In genomic region chrX:125505207-125505606, GRCh38 we compare ENCODE assay signal across 22 cellular contexts.
"Had no signal": no experiment of that assay in that cellular context is flagged by ENCODE, and none has a peak within 500 bp of the region (broad histone marks: within the 10 kb centered on the region; RNA-seq: fewer than 3 reads in every experiment).

No MANE protein-coding gene starts in this region.

- H3K36me3 ChIP-seq: esophagus muscularis mucosa, pancreas, suprapubic skin, tibial artery, upper lobe of left lung, uterus had no signal

- H3K27ac ChIP-seq: dorsolateral prefrontal cortex, esophagus muscularis mucosa, hepatocyte, pancreas, suprapubic skin, tibial artery, upper lobe of left lung, uterus had no signal

- H3K27me3 ChIP-seq: esophagus muscularis mucosa, hepatocyte, pancreas, suprapubic skin, tibial artery, upper lobe of left lung, uterus had no signal

- H3K27ac Mint-ChIP-seq: natural killer cell treated with Interleukin-12 subunit alpha and Interleukin-12 subunit beta and Interleukin-15 and Interleukin-18, amount 100 ng/mL, for 72 hours; progenitor cell of endocrine pancreas; stimulated activated effector memory CD8-positive, alpha-beta T cell treated with anti-CD3 and anti-CD28 coated beads, Interleukin-12 subunit alpha, Interleukin-12 subunit beta, amount 100 ng/mL, for 72 hours had no signal

- H3K4me3 ChIP-seq: dorsolateral prefrontal cortex, esophagus muscularis mucosa, hepatocyte, pancreas, smooth muscle cell, suprapubic skin, tibial artery, upper lobe of left lung, uterus had no signal

- DNase-seq: cortex of kidney; dorsolateral prefrontal cortex; effector CD8-positive, alpha-beta T cell; foreskin melanocyte; head of caudate nucleus; kidney glomerular epithelial cell; occipital lobe; pancreas; right cardiac atrium; stimulated activated CD4-positive, alpha-beta T cell treated with anti-CD3 and anti-CD28 coated beads, Interleukin-4, amount 100 ng/mL, for 1 hour; stimulated activated CD8-positive, alpha-beta memory T cell treated with anti-CD3 and anti-CD28 coated beads, Interleukin-4, amount 100 ng/mL, for 48 hours; stimulated activated naive CD8-positive, alpha-beta T cell treated with anti-CD3 and anti-CD28 coated beads, Interleukin-15, Interleukin-2, amounts not matched to agents 100 U/mL and 50 U/mL, for 24 hours; tibial artery; upper lobe of left lung; uterus had no signal

- H3K4me2 ChIP-seq: hepatocyte, smooth muscle cell had no signal

- H3K4me3 Mint-ChIP-seq: natural killer cell treated with Interleukin-12 subunit alpha and Interleukin-12 subunit beta and Interleukin-15 and Interleukin-18, amount 100 ng/mL, for 72 hours; stimulated activated effector memory CD8-positive, alpha-beta T cell treated with anti-CD3 and anti-CD28 coated beads, Interleukin-12 subunit alpha, Interleukin-12 subunit beta, amount 100 ng/mL, for 72 hours had no signal

- H3K4me1 ChIP-seq: esophagus muscularis mucosa, pancreas, suprapubic skin, tibial artery, upper lobe of left lung, uterus had no signal

- H3K79me2 ChIP-seq: hepatocyte had no signal

- H3K27me3 Mint-ChIP-seq: progenitor cell of endocrine pancreas had no signal

- H3K36me3 Mint-ChIP-seq: stimulated activated effector memory CD8-positive, alpha-beta T cell treated with anti-CD3 and anti-CD28 coated beads, Interleukin-12 subunit alpha, Interleukin-12 subunit beta, amount 100 ng/mL, for 72 hours had no signal

- ATAC-seq: natural killer cell treated with Interleukin-12 subunit alpha and Interleukin-12 subunit beta and Interleukin-15 and Interleukin-18, amount 100 ng/mL, for 72 hours; pancreas; right cardiac atrium; stimulated activated effector memory CD8-positive, alpha-beta T cell treated with anti-CD3 and anti-CD28 coated beads, Interleukin-12 subunit alpha, Interleukin-12 subunit beta, amount 100 ng/mL, for 72 hours; stimulated activated naive CD8-positive, alpha-beta T cell treated with anti-CD3 and anti-CD28 coated beads, Interleukin-15, Interleukin-2, amounts not matched to agents 100 U/mL and 50 U/mL, for 24 hours had no signal

- H3K9me3 ChIP-seq: esophagus muscularis mucosa, pancreas, suprapubic skin, upper lobe of left lung, uterus had no signal

- H2AFZ ChIP-seq: hepatocyte had no signal

- FAIRE-seq: pancreas had no signal

- H3K4me1 Mint-ChIP-seq: stimulated activated effector memory CD8-positive, alpha-beta T cell treated with anti-CD3 and anti-CD28 coated beads, Interleukin-12 subunit alpha, Interleukin-12 subunit beta, amount 100 ng/mL, for 72 hours had no signal
